In genomic region chr9:134060546-134060945, GRCh38 we compare ENCODE assay signal across 16 cellular contexts. TPM values are rescaled to one million over a fixed set of nuclear protein-coding genes. Genes with fewer than 3 reads are reported as not detected.
A peak's percentile ranks its signal among the peaks of the same experiment; 100 is the strongest.
DNase-seq lines count a peak whose midpoint lies in the region; ATAC-seq and TF ChIP-seq lines count a peak whose summit lies in the region.
"Had no signal": no experiment of that assay in that cellular context is flagged by ENCODE, and none has a peak within 500 bp of the region (broad histone marks: within the 10 kb centered on the region; RNA-seq: fewer than 3 reads in every experiment).

No MANE protein-coding gene starts in this region.

- H3K4me3 ChIP-seq in body of pancreas (no peak overlapping the region), psoas muscle (no peak overlapping the region)
- H3K4me3 ChIP-seq: heart right ventricle had no signal

- no peaks in the 10 kb centered on the region for H3K36me3 ChIP-seq in body of pancreas (replicated peaks in 1 of 2; ENCODE audit: insufficient read depth in 1 of 2, low read depth in 2 of 2)
- H3K36me3 ChIP-seq in psoas muscle (ENCODE audit: insufficient read depth in 1 of 2, low read depth in 1 of 2), result no peaks in the 10 kb centered on the region
- H3K36me3 ChIP-seq: heart right ventricle had no signal

- H3K4me1 Mint-ChIP-seq in stimulated activated naive CD8-positive, alpha-beta T cell treated with anti-CD3 and anti-CD28 coated beads, Interleukin-15, Interleukin-2, amounts not matched to agents 100 ng/mL and 50 ng/mL, for 24 hours (ENCODE audit: low read depth), result peaks cover 54% of the 10 kb centered on the region
- peaks cover 90% of the 10 kb centered on the region for H3K4me1 Mint-ChIP-seq in stimulated activated naive CD8-positive, alpha-beta T cell treated with anti-CD3 and anti-CD28 coated beads, Interleukin-15, amount 100 ng/mL, for 72 hours
- peaks cover 42% of the 10 kb centered on the region for H3K4me1 Mint-ChIP-seq in activated naive CD8-positive, alpha-beta T cell treated with anti-CD3 and anti-CD28 coated beads, Interleukin-2, amount 50 U/mL, for 24 hours
- H3K4me1 Mint-ChIP-seq in natural killer cell, result peaks cover 9 to 66% of the 10 kb centered on the region in 2 donors
- peaks cover 16% of the 10 kb centered on the region for H3K4me1 Mint-ChIP-seq in activated T-helper 2 cell treated with anti-CD3 and anti-CD28 coated beads, Interferon-gamma antibody, Interleukin-2, Interleukin-4, amounts not matched to agents 10 μg/mL and 5 μg/mL and 100 μg/mL, durations not matched to agents 14 hours and 24 hours and 36 hours (ENCODE audit: low read depth)

- no peak for ATAC-seq in stimulated activated naive CD8-positive, alpha-beta T cell treated with anti-CD3 and anti-CD28 coated beads, Interleukin-15, amount 100 ng/mL, for 72 hours
- no peak for ATAC-seq in activated naive CD8-positive, alpha-beta T cell treated with anti-CD3 and anti-CD28 coated beads, Interleukin-2, amount 50 U/mL, for 24 hours
- ATAC-seq in natural killer cell (no peak), body of pancreas (no peak), psoas muscle (no peak)
- ATAC-seq: esophagus mucosa, heart right ventricle, left colon, Panc1 had no signal

- no peaks in the 10 kb centered on the region for H3K9me3 Mint-ChIP-seq in stimulated activated naive CD8-positive, alpha-beta T cell treated with anti-CD3 and anti-CD28 coated beads, Interleukin-15, Interleukin-2, amounts not matched to agents 100 ng/mL and 50 ng/mL, for 24 hours
- H3K9me3 Mint-ChIP-seq in stimulated activated naive CD8-positive, alpha-beta T cell treated with anti-CD3 and anti-CD28 coated beads, Interleukin-15, amount 100 ng/mL, for 72 hours, result no peaks in the 10 kb centered on the region
- H3K9me3 Mint-ChIP-seq in activated naive CD8-positive, alpha-beta T cell treated with anti-CD3 and anti-CD28 coated beads, Interleukin-2, amount 50 U/mL, for 24 hours, result no peaks in the 10 kb centered on the region
- no peaks in the 10 kb centered on the region for H3K9me3 Mint-ChIP-seq in natural killer cell
- H3K9me3 Mint-ChIP-seq in activated T-helper 2 cell treated with anti-CD3 and anti-CD28 coated beads, Interferon-gamma antibody, Interleukin-2, Interleukin-4, amounts not matched to agents 10 μg/mL and 5 μg/mL and 100 μg/mL, durations not matched to agents 14 hours and 24 hours and 36 hours, result no peaks in the 10 kb centered on the region

- H3K27ac Mint-ChIP-seq in stimulated activated naive CD8-positive, alpha-beta T cell treated with anti-CD3 and anti-CD28 coated beads, Interleukin-15, Interleukin-2, amounts not matched to agents 100 ng/mL and 50 ng/mL, for 24 hours, result peak overlapping the region; percentile 41
- peak overlapping the region in 1 of 2 donors; percentile 82 for H3K27ac Mint-ChIP-seq in stimulated activated naive CD8-positive, alpha-beta T cell treated with anti-CD3 and anti-CD28 coated beads, Interleukin-15, amount 100 ng/mL, for 72 hours
- H3K27ac Mint-ChIP-seq in activated naive CD8-positive, alpha-beta T cell treated with anti-CD3 and anti-CD28 coated beads, Interleukin-2, amount 50 U/mL, for 24 hours, result peak overlapping the region; percentile 42
- peak overlapping the region; percentile 27 to 73 for H3K27ac Mint-ChIP-seq in natural killer cell
- H3K27ac Mint-ChIP-seq in activated T-helper 2 cell treated with anti-CD3 and anti-CD28 coated beads, Interferon-gamma antibody, Interleukin-2, Interleukin-4, amounts not matched to agents 10 μg/mL and 5 μg/mL and 100 μg/mL, durations not matched to agents 14 hours and 24 hours and 36 hours, result no peak overlapping the region

- WGBS in body of pancreas, 2 donors, result 71 to 73% methylated on average over 3 to 4 of the region's 4 CpGs
- 69 to 70% (median 70%) methylated on average over 4 of the region's 4 CpGs for WGBS in psoas muscle, 3 donors

- TF ChIP-seq CTCF in natural killer cell (IDR thresholded peaks at IDR 0.05), result no peak
- no peak for TF ChIP-seq CTCF in body of pancreas (IDR thresholded peaks at IDR 0.05)
- no peak for TF ChIP-seq CTCF in psoas muscle (IDR thresholded peaks at IDR 0.05)

- H3K4me1 ChIP-seq in body of pancreas, result peaks cover 88% of the 10 kb centered on the region
- peaks cover 92% of the 10 kb centered on the region for H3K4me1 ChIP-seq in psoas muscle

- H3K9me3 ChIP-seq in body of pancreas, result no peaks in the 10 kb centered on the region
- H3K9me3 ChIP-seq in psoas muscle, result no peaks in the 10 kb centered on the region
- H3K9me3 ChIP-seq: heart right ventricle had no signal

- DNase-seq in stimulated activated naive CD8-positive, alpha-beta T cell treated with anti-CD3 and anti-CD28 coated beads, Interleukin-15, amount 100 ng/mL, for 72 hours, result no peak
- no peak for DNase-seq in activated naive CD8-positive, alpha-beta T cell treated with anti-CD3 and anti-CD28 coated beads, Interleukin-2, amount 50 U/mL, for 24 hours
- no peak for DNase-seq in natural killer cell
- no peak for DNase-seq in activated T-helper 2 cell treated with anti-CD3 and anti-CD28 coated beads, Interferon-gamma antibody, Interleukin-2, Interleukin-4, amounts not matched to agents 10 μg/mL and 5 μg/mL and 100 μg/mL, durations not matched to agents 14 hours and 24 hours and 36 hours (ENCODE audit: low spot score)
- no peak for DNase-seq in mucosa of gallbladder (ENCODE audit: low spot score)
- no peak for DNase-seq in body of pancreas
- no peak for DNase-seq in psoas muscle
- DNase-seq: activated CD4-positive, alpha-beta T cell treated with anti-CD3 and anti-CD28 coated beads for 1 hour; DMS153; heart right ventricle; NCI-H1930; NCI-H526 had no signal

- intact Hi-C loops in natural killer cell (cut with micrococcal nuclease), result loop anchor here (10.0 kb wide), 1 partner anchor 916 kb away; no protein-coding TSS in a partner anchor
- intact Hi-C loops in activated T-helper 2 cell treated with anti-CD3 and anti-CD28 coated beads, Interferon-gamma antibody, Interleukin-2, Interleukin-4, amounts not matched to agents 10 μg/mL and 5 μg/mL and 100 μg/mL, durations not matched to agents 14 hours and 24 hours and 36 hours (cut with micrococcal nuclease), result no loop called here
- intact Hi-C loops in body of pancreas (cut with DNase I), result no loop called here
- intact Hi-C loops in psoas muscle (cut with DNase I), result loop anchor here in 1 of 2 donors (5.0 to 10.0 kb wide), 2 partner anchors 33 to 74 kb away; partner anchors contain the start of genes BRD3OS and WDR5

- TF ChIP-seq POLR2A in body of pancreas (IDR thresholded peaks at IDR 0.05), result no peak

- no peaks in the 10 kb centered on the region for H3K36me3 Mint-ChIP-seq in stimulated activated naive CD8-positive, alpha-beta T cell treated with anti-CD3 and anti-CD28 coated beads, Interleukin-15, Interleukin-2, amounts not matched to agents 100 ng/mL and 50 ng/mL, for 24 hours (ENCODE audit: low read depth)
- H3K36me3 Mint-ChIP-seq in activated naive CD8-positive, alpha-beta T cell treated with anti-CD3 and anti-CD28 coated beads, Interleukin-2, amount 50 U/mL, for 24 hours (ENCODE audit: low read depth), result no peaks in the 10 kb centered on the region
- H3K36me3 Mint-ChIP-seq in natural killer cell, result no peaks in the 10 kb centered on the region
- peaks cover 7% of the 10 kb centered on the region for H3K36me3 Mint-ChIP-seq in activated T-helper 2 cell treated with anti-CD3 and anti-CD28 coated beads, Interferon-gamma antibody, Interleukin-2, Interleukin-4, amounts not matched to agents 10 μg/mL and 5 μg/mL and 100 μg/mL, durations not matched to agents 14 hours and 24 hours and 36 hours (ENCODE audit: low read depth)

- H3K27me3 ChIP-seq in body of pancreas (no peaks in the 10 kb centered on the region), psoas muscle (ENCODE audit: insufficient read depth in 3 of 3, low read length in 2 of 3) (no peaks in the 10 kb centered on the region)
- H3K27me3 ChIP-seq: heart right ventricle had no signal

- H3K4me3 Mint-ChIP-seq in stimulated activated naive CD8-positive, alpha-beta T cell treated with anti-CD3 and anti-CD28 coated beads, Interleukin-15, Interleukin-2, amounts not matched to agents 100 ng/mL and 50 ng/mL, for 24 hours, result no peak overlapping the region
- H3K4me3 Mint-ChIP-seq in stimulated activated naive CD8-positive, alpha-beta T cell treated with anti-CD3 and anti-CD28 coated beads, Interleukin-15, amount 100 ng/mL, for 72 hours, result no peak overlapping the region
- H3K4me3 Mint-ChIP-seq in activated naive CD8-positive, alpha-beta T cell treated with anti-CD3 and anti-CD28 coated beads, Interleukin-2, amount 50 U/mL, for 24 hours, result no peak overlapping the region
- H3K4me3 Mint-ChIP-seq in natural killer cell, result peak overlapping the region; percentile 48
- no peak overlapping the region for H3K4me3 Mint-ChIP-seq in activated T-helper 2 cell treated with anti-CD3 and anti-CD28 coated beads, Interferon-gamma antibody, Interleukin-2, Interleukin-4, amounts not matched to agents 10 μg/mL and 5 μg/mL and 100 μg/mL, durations not matched to agents 14 hours and 24 hours and 36 hours (ENCODE audit: low read depth)

- H3K27ac ChIP-seq in body of pancreas, result peak overlapping the region in 1 of 4 donors; percentile 34
- no peak overlapping the region for H3K27ac ChIP-seq in psoas muscle
- H3K27ac ChIP-seq: heart right ventricle had no signal

- no peaks in the 10 kb centered on the region for H3K27me3 Mint-ChIP-seq in stimulated activated naive CD8-positive, alpha-beta T cell treated with anti-CD3 and anti-CD28 coated beads, Interleukin-15, Interleukin-2, amounts not matched to agents 100 ng/mL and 50 ng/mL, for 24 hours
- no peaks in the 10 kb centered on the region for H3K27me3 Mint-ChIP-seq in stimulated activated naive CD8-positive, alpha-beta T cell treated with anti-CD3 and anti-CD28 coated beads, Interleukin-15, amount 100 ng/mL, for 72 hours
- no peaks in the 10 kb centered on the region for H3K27me3 Mint-ChIP-seq in activated naive CD8-positive, alpha-beta T cell treated with anti-CD3 and anti-CD28 coated beads, Interleukin-2, amount 50 U/mL, for 24 hours
- no peaks in the 10 kb centered on the region for H3K27me3 Mint-ChIP-seq in natural killer cell (ENCODE audit: low read depth in 2 of 2)
- H3K27me3 Mint-ChIP-seq in activated T-helper 2 cell treated with anti-CD3 and anti-CD28 coated beads, Interferon-gamma antibody, Interleukin-2, Interleukin-4, amounts not matched to agents 10 μg/mL and 5 μg/mL and 100 μg/mL, durations not matched to agents 14 hours and 24 hours and 36 hours (ENCODE audit: low read depth), result no peaks in the 10 kb centered on the region

RNA-seq across cellular contexts. Expression of gene BRD3, which starts 7.3 kb away (rescaled TPM):
- total RNA-seq in natural killer cell (10 to 100 TPM; 52.8 to 63.0 (median 52.8) TPM), mucosa of gallbladder (70.4 TPM), body of pancreas (10 to 100 TPM; 12.2 to 27.4 TPM), psoas muscle (10 to 100 TPM; 21.7 to 28.2 (median 24.8) TPM)
- 37.4 and 43.3 TPM in 2 replicates for total RNA-seq in activated T-helper 2 cell treated with anti-CD3 and anti-CD28 coated beads, Interferon-gamma antibody, Interleukin-2, Interleukin-4, amounts not matched to agents 10 μg/mL and 5 μg/mL and 100 μg/mL, durations not matched to agents 14 hours and 24 hours and 36 hours
- polyA plus RNA-seq in psoas muscle, result 10 to 100 TPM in 1 of 3 donors, 1 to 10 TPM in 2; 7.5 to 16.5 (median 8.6) TPM

RNA-seq across cellular contexts. Expression of gene BRD3OS, which starts 35.3 kb away (rescaled TPM):
- total RNA-seq in natural killer cell (1 to 10 TPM; 5.5 to 6.8 (median 6.5) TPM), mucosa of gallbladder (31.0 TPM), body of pancreas (1 to 10 TPM; 7.3 to 9.6 TPM), psoas muscle (1 to 10 TPM; 2.4 to 4.3 (median 4.2) TPM)
- 12.3 and 15.8 TPM in 2 replicates for total RNA-seq in activated T-helper 2 cell treated with anti-CD3 and anti-CD28 coated beads, Interferon-gamma antibody, Interleukin-2, Interleukin-4, amounts not matched to agents 10 μg/mL and 5 μg/mL and 100 μg/mL, durations not matched to agents 14 hours and 24 hours and 36 hours
- 1 to 10 TPM; 1.2 to 8.7 (median 2.7) TPM for polyA plus RNA-seq in psoas muscle
